1 cellular context compared by ENCODE assay signal in the genomic region with DNA sequence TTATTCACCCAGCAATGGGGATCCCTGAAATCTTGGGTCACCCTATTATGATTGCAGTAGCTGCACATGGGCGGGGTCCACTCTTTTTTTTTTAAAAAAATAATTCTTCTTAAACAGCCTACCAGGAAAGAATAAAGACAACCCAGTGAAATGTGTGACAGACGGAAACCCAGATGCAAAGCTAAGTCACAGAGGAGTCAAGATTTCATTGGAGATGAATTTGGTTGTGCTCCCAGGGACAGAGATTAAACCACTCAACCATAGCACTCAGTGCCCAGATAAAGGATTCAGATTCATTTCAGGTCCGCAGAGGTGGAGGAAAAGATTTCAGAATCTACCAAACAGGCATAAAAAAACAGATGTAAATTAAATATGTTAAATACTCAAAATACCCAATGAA.
TF ChIP-seq lines count a peak whose summit lies in the region.

No MANE protein-coding gene starts in this region.

TF ChIP-seq in SK-N-SH, 30 proteins besides CTCF, POLR2A, EP300 and RAD21:
- TF ChIP-seq, protein P1, sequence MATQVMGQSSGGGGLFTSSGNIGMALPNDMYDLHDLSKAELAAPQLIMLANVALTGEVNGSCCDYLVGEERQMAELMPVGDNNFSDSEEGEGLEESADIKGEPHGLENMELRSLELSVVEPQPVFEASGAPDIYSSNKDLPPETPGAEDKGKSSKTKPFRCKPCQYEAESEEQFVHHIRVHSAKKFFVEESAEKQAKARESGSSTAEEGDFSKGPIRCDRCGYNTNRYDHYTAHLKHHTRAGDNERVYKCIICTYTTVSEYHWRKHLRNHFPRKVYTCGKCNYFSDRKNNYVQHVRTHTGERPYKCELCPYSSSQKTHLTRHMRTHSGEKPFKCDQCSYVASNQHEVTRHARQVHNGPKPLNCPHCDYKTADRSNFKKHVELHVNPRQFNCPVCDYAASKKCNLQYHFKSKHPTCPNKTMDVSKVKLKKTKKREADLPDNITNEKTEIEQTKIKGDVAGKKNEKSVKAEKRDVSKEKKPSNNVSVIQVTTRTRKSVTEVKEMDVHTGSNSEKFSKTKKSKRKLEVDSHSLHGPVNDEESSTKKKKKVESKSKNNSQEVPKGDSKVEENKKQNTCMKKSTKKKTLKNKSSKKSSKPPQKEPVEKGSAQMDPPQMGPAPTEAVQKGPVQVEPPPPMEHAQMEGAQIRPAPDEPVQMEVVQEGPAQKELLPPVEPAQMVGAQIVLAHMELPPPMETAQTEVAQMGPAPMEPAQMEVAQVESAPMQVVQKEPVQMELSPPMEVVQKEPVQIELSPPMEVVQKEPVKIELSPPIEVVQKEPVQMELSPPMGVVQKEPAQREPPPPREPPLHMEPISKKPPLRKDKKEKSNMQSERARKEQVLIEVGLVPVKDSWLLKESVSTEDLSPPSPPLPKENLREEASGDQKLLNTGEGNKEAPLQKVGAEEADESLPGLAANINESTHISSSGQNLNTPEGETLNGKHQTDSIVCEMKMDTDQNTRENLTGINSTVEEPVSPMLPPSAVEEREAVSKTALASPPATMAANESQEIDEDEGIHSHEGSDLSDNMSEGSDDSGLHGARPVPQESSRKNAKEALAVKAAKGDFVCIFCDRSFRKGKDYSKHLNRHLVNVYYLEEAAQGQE (IDR thresholded peaks at IDR 0.05; ENCODE audit: low read depth, low read length) = no peak
- TF ChIP-seq TCF12 (IDR thresholded peaks at IDR 0.05) = no peak
- peak; percentile 35; the same call in 1 of the 2 replicates for TF ChIP-seq GATA2 (CRISPR knock-in tag; IDR thresholded peaks at IDR 0.05)
- 0 out of 2 replicates have a peak, but pooled peaks have one; percentile 25 for TF ChIP-seq RCOR1 (IDR thresholded peaks at IDR 0.05; ENCODE audit: low read length)
- no peak for TF ChIP-seq FOXM1 (IDR thresholded peaks at IDR 0.05; ENCODE audit: low read depth)
